ENCODE assay signal across 10 cellular contexts in genomic region chr11:29343465-29344333, GRCh38.
A peak's percentile ranks its signal among the peaks of the same experiment; 100 is the strongest.
DNase-seq lines count a peak whose midpoint lies in the region; ATAC-seq and TF ChIP-seq lines count a peak whose summit lies in the region.
"Had no signal": no experiment of that assay in that cellular context is flagged by ENCODE, and none has a peak within 500 bp of the region (broad histone marks: within the 10 kb centered on the region; RNA-seq: fewer than 3 reads in every experiment).

No MANE protein-coding gene starts in this region.

- peak; percentile 91 for ATAC-seq in GM19372 (IDR thresholded peaks at IDR 0.05; ENCODE audit: low read depth, unreplicated experiment)
- peak; percentile 97 for ATAC-seq in HG03175 (IDR thresholded peaks at IDR 0.05; ENCODE audit: unreplicated experiment)

- peak; percentile 31 for DNase-seq in NCI-H146 (lab: John Stamatoyannopoulos, UW)
- no peak for DNase-seq in NCI-H146 treated with DMSO at 0.1 percent for 48 hours (lab: John Stamatoyannopoulos, UW; ENCODE audit: unreplicated experiment)
- DNase-seq in kidney epithelial cell (ENCODE audit: low read depth) = no peak
- peak; percentile 0 for DNase-seq in stimulated activated CD8-positive, alpha-beta memory T cell treated with anti-CD3 and anti-CD28 coated beads, Interleukin-7, amount 100 ng/mL, for 24 hours (ENCODE audit: low read depth)

- H3K9me2 ChIP-seq in OCI-LY1 (ENCODE audit: low read depth, low read length) = no peaks in the 10 kb centered on the region

- peaks cover 16% of the 10 kb centered on the region for H3K27me3 Mint-ChIP-seq in brain
- H3K27me3 Mint-ChIP-seq: CD4-positive, CD25-positive, alpha-beta regulatory T cell; central memory CD8-positive, alpha-beta T cell had no signal

- no peaks in the 10 kb centered on the region for H3K4me1 Mint-ChIP-seq in brain
- H3K4me1 Mint-ChIP-seq: CD4-positive, CD25-positive, alpha-beta regulatory T cell; central memory CD8-positive, alpha-beta T cell had no signal

- no peaks in the 10 kb centered on the region for H3F3A ChIP-seq in OCI-LY1 (ENCODE audit: insufficient read depth, low read length)

- H3K9me3 ChIP-seq in OCI-LY1 (ENCODE audit: low read length) = no peaks in the 10 kb centered on the region

- H3K4me2 ChIP-seq in OCI-LY1 (ENCODE audit: low read length) = no peak overlapping the region

- no peak overlapping the region for H3K27ac ChIP-seq in OCI-LY1 (ENCODE audit: low read depth, low read length, poor library complexity, severe bottlenecking)

- TF ChIP-seq CTCF in OCI-LY1 (IDR thresholded peaks at IDR 0.05; ENCODE audit: low read length) (peak; percentile 96), brain (conservative IDR thresholded peaks at IDR 0.05) (peak; percentile 68 to 89), kidney epithelial cell (IDR thresholded peaks at IDR 0.05; ENCODE audit: insufficient read depth, low read length, poor library complexity, severe bottlenecking) (peak; percentile 96)

- no peaks in the 10 kb centered on the region for H3K36me3 ChIP-seq in OCI-LY1 (ENCODE audit: insufficient read depth, low read length)
- no peaks in the 10 kb centered on the region for H3K36me3 ChIP-seq in kidney epithelial cell (ENCODE audit: control insufficient read depth, insufficient read depth, low read length)

- no peaks in the 10 kb centered on the region for H3K9me3 Mint-ChIP-seq in brain

- H3K4me3 ChIP-seq in OCI-LY1 (ENCODE audit: low read depth, low read length, poor library complexity, severe bottlenecking) = no peak overlapping the region
- no peak overlapping the region for H3K4me3 ChIP-seq in kidney epithelial cell (ENCODE audit: low read depth, low read length)

- H3K4me3 Mint-ChIP-seq in brain = no peak overlapping the region
- H3K4me3 Mint-ChIP-seq: CD4-positive, CD25-positive, alpha-beta regulatory T cell; central memory CD8-positive, alpha-beta T cell had no signal

- no peaks in the 10 kb centered on the region for H3K27me3 ChIP-seq in OCI-LY1 (ENCODE audit: insufficient read depth, low read length)
- H3K27me3 ChIP-seq in kidney epithelial cell (ENCODE audit: control insufficient read depth, insufficient read depth, low read length) = no peaks in the 10 kb centered on the region

- no peaks in the 10 kb centered on the region for H4K20me1 ChIP-seq in OCI-LY1 (ENCODE audit: insufficient read depth, low read length)

- H3K9ac ChIP-seq in OCI-LY1 (ENCODE audit: low read length) = no peak overlapping the region

- H2AFZ ChIP-seq in OCI-LY1 (ENCODE audit: low read length) = no peak overlapping the region

- no peaks in the 10 kb centered on the region for H3K4me1 ChIP-seq in OCI-LY1 (ENCODE audit: insufficient read depth, low read length, severe bottlenecking)

- no peaks in the 10 kb centered on the region for H3K36me3 Mint-ChIP-seq in brain
- H3K36me3 Mint-ChIP-seq: CD4-positive, CD25-positive, alpha-beta regulatory T cell had no signal

- no peak overlapping the region for H3K27ac Mint-ChIP-seq in brain
- H3K27ac Mint-ChIP-seq: CD4-positive, CD25-positive, alpha-beta regulatory T cell had no signal

- no peaks in the 10 kb centered on the region for H3K79me2 ChIP-seq in OCI-LY1 (ENCODE audit: insufficient read depth, low read length)

Comparison
In these comparisons a context has a peak if more than half of its experiments do, and no peak if none do; other contexts are left out.
1. DNase-seq: peak in NCI-H146 (single experiment) and stimulated activated CD8-positive, alpha-beta memory T cell treated with anti-CD3 and anti-CD28 coated beads, Interleukin-7, amount 100 ng/mL, for 24 hours (single experiment); none in NCI-H146 treated with DMSO at 0.1 percent for 48 hours (single experiment) and kidney epithelial cell (single experiment).
2. Peak in every context shown above with its lines, with median percentiles within 50 percentile points of each other: CTCF ChIP-seq.